In the genomic region with DNA sequence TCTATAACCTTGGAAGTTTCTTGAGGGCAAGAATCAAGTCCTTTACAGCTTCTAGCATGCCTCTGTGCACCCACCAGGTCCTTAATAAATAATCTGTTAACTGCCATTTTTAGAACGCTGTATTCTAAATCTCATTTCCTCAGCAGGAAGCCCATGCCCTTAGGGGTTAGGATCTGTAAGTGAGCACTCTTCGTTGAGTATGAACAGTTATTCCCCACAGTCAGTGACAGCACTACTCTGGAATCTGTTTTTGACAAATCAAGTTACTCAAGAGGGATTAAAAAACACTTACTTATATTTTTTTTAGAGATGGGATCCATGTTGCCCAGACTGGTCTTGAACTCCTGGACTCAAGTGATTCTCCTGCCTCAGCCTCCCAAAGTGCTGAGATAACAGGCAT, we compare ENCODE assay signal across 21 cellular contexts.
"Had no signal": no experiment of that assay in that cellular context is flagged by ENCODE, and none has a peak within 500 bp of the region (broad histone marks: within the 10 kb centered on the region; RNA-seq: fewer than 3 reads in every experiment).

No MANE protein-coding gene starts in this region.

- H3K9ac ChIP-seq: parathyroid adenoma had no signal

- H2AFZ ChIP-seq: parathyroid adenoma had no signal

- H3K79me2 ChIP-seq: parathyroid adenoma had no signal

- H3K36me3 ChIP-seq: gastroesophageal sphincter, left ventricle myocardium inferior, spleen, thoracic aorta, transverse colon had no signal

- DNase-seq: effector CD4-positive, alpha-beta T cell; endodermal cell; immature natural killer cell; kidney; left cardiac atrium; left ventricle myocardium inferior; mesendoderm; naive B cell; psoas muscle; spleen; stimulated activated CD4-positive, alpha-beta T cell treated with anti-CD3 and anti-CD28 coated beads, Interleukin-2, amount 100 ng/mL, for 24 hours; stimulated activated CD4-positive, alpha-beta T cell treated with anti-CD3 and anti-CD28 coated beads, Interleukin-4, amount 100 ng/mL, for 4 hours; stimulated activated naive B cell treated with anti-CD40 and anti-IgM and Interleukin-4, amounts not matched to agents 10 μg/mL and 1 μg/mL and 100 μg/mL, for 72 hours; stimulated activated naive CD8-positive, alpha-beta T cell treated with anti-CD3 and anti-CD28 coated beads, Interleukin-15, amount 100 ng/mL, for 72 hours; transverse colon had no signal

- H3K9me3 ChIP-seq: gastroesophageal sphincter, left ventricle myocardium inferior, psoas muscle, spleen, thoracic aorta, transverse colon had no signal

- H3K4me1 ChIP-seq: gastroesophageal sphincter, parathyroid adenoma, spleen, transverse colon had no signal

- H3K27me3 ChIP-seq: gastroesophageal sphincter, spleen, transverse colon had no signal

- H3K4me3 ChIP-seq: coronary artery, gastroesophageal sphincter, left ventricle myocardium inferior, lung, psoas muscle, spleen, thoracic aorta, transverse colon had no signal

- ATAC-seq: gastroesophageal sphincter; left cardiac atrium; psoas muscle; sciatic nerve; stimulated activated naive B cell treated with anti-CD40 and anti-IgM and Interleukin-4, amounts not matched to agents 10 μg/mL and 1 μg/mL and 100 μg/mL, for 72 hours; stimulated activated naive CD8-positive, alpha-beta T cell treated with anti-CD3 and anti-CD28 coated beads, Interleukin-15, amount 100 ng/mL, for 72 hours had no signal

- H3K27ac ChIP-seq: coronary artery, gastroesophageal sphincter, left ventricle myocardium inferior, parathyroid adenoma, psoas muscle, spleen, thoracic aorta, transverse colon had no signal
